In genomic region chr1:54950361-54951163, GRCh38 we compare ENCODE assay signal across 9 cellular contexts. TPM values are rescaled to one million over a fixed set of nuclear protein-coding genes. Genes with fewer than 3 reads are reported as not detected.
A peak's percentile ranks its signal among the peaks of the same experiment; 100 is the strongest.
DNase-seq lines count a peak whose midpoint lies in the region; ATAC-seq, FAIRE-seq and TF ChIP-seq lines count a peak whose summit lies in the region.
"Had no signal": no experiment of that assay in that cellular context is flagged by ENCODE, and none has a peak within 500 bp of the region (broad histone marks: within the 10 kb centered on the region; RNA-seq: fewer than 3 reads in every experiment).

No MANE protein-coding gene starts in this region.

- no peaks in the 10 kb centered on the region for H3K23me2 ChIP-seq in H9 (ENCODE audit: insufficient read length, low read depth, low read length, poor library complexity, severe bottlenecking)

- H3K4me1 ChIP-seq in CD8-positive, alpha-beta T cell (ENCODE audit: insufficient read depth, low read length) = peaks cover 4% of the 10 kb centered on the region
- no peaks in the 10 kb centered on the region; the same call in 1 of the 2 replicates for H3K4me1 ChIP-seq in H9 (ENCODE audit: insufficient read depth, low read length)
- H3K4me1 ChIP-seq in HepG2 (ENCODE audit: insufficient read depth, low read length) = peaks cover 43% of the 10 kb centered on the region

- peaks cover 2% of the 10 kb centered on the region for H3K27me3 Mint-ChIP-seq in CD8-positive, alpha-beta T cell (ENCODE audit: low read depth)
- peaks cover 14% of the 10 kb centered on the region for H3K27me3 Mint-ChIP-seq in H9 (ENCODE audit: low read depth)
- no peaks in the 10 kb centered on the region for H3K27me3 Mint-ChIP-seq in activated CD4-positive, alpha-beta T cell treated with anti-CD3 and anti-CD28 coated beads for 36 hours

- H3K79me2 ChIP-seq in H9 (ENCODE audit: insufficient read depth, low read length) (no peaks in the 10 kb centered on the region), HepG2 (ENCODE audit: insufficient read depth, low read length) (no peaks in the 10 kb centered on the region)

- no peak overlapping the region for H3T11ph ChIP-seq in H9 (ENCODE audit: low read length)

- DNase-seq in CD8-positive, alpha-beta T cell = peak in 6 of 7 experiments; percentile 14 to 60 (median 32)
- peak; percentile 83 for DNase-seq in H9
- peak; percentile 60 for DNase-seq in NCI-H2196 treated with DMSO at 0.1 percent for 48 hours (lab: John Stamatoyannopoulos, UW; ENCODE audit: unreplicated experiment)
- DNase-seq in activated CD4-positive, alpha-beta T cell treated with anti-CD3 and anti-CD28 coated beads for 36 hours = peak; percentile 75
- DNase-seq in dermis blood vessel endothelial cell = peak; percentile 90
- DNase-seq in HepG2 (ENCODE audit: low spot score) = peak; percentile 84
- peak; percentile 27 for DNase-seq in stimulated activated CD4-positive, alpha-beta T cell treated with anti-CD3 and anti-CD28 coated beads, Interleukin-4, amount 100 ng/mL, for 1 hour
- no peak for DNase-seq in cortex of kidney (lab: John Stamatoyannopoulos, UW)

- no peak overlapping the region for H4K91ac ChIP-seq in H9 (ENCODE audit: insufficient read length, low read depth, low read length)

- peak overlapping the region; percentile 74 for H4K5ac ChIP-seq in H9 (ENCODE audit: insufficient read length, low read depth, low read length)

- BruUV-seq in HepG2 (replicated peaks; lab: Mats Ljungman, UMichigan) = no TSS peak

- WGBS in H9 (ENCODE audit: extremely low coverage, insufficient read length, low lambda C conversion rate) = no CpG with 5 or more reads among the region's 27 CpGs
- WGBS in HepG2 (ENCODE audit: low lambda C conversion rate) = 17% methylated on average over 12 of the region's 27 CpGs

- H3K79me1 ChIP-seq in H9 (ENCODE audit: insufficient read depth, low read depth, low read length, poor library complexity, severe bottlenecking) = no peaks in the 10 kb centered on the region

- no peaks in the 10 kb centered on the region for H3K9me3 ChIP-seq in CD8-positive, alpha-beta T cell (ENCODE audit: low read length)
- no peaks in the 10 kb centered on the region for H3K9me3 ChIP-seq in H9 (ENCODE audit: control insufficient read depth, low read depth, low read length)
- H3K9me3 ChIP-seq in HepG2 (ENCODE audit: low read length) = no peaks in the 10 kb centered on the region

- H3K27ac Mint-ChIP-seq in CD8-positive, alpha-beta T cell = no peak overlapping the region
- H3K27ac Mint-ChIP-seq in H9 = peak overlapping the region in 2 of 3 experiments; percentile 51 to 82; a peak in 2 of 7 replicates
- H3K27ac Mint-ChIP-seq in activated CD4-positive, alpha-beta T cell treated with anti-CD3 and anti-CD28 coated beads for 36 hours = no peak overlapping the region

- H3K4me3 Mint-ChIP-seq in CD8-positive, alpha-beta T cell = no peak overlapping the region
- peak overlapping the region; percentile 10 to 38; a peak in 2 of 5 replicates for H3K4me3 Mint-ChIP-seq in H9
- H3K4me3 Mint-ChIP-seq in activated CD4-positive, alpha-beta T cell treated with anti-CD3 and anti-CD28 coated beads for 36 hours = no peak overlapping the region

- H3K27me3 ChIP-seq in CD8-positive, alpha-beta T cell (ENCODE audit: insufficient read depth, low read length) = no peaks in the 10 kb centered on the region
- H3K27me3 ChIP-seq in H9 (ENCODE audit: insufficient read depth, low read length) (no peaks in the 10 kb centered on the region), HepG2 (ENCODE audit: control insufficient read depth in 1 of 2, insufficient read depth in 2 of 2, low read length in 2 of 2) (no peaks in the 10 kb centered on the region; a peak in 1 of 5 replicates)

- POLR2A ChIA-PET in CD8-positive, alpha-beta T cell (lab: Charles Lee) = no interaction called here
- POLR2A ChIA-PET in activated CD4-positive, alpha-beta T cell treated with anti-CD3 and anti-CD28 coated beads for 36 hours (lab: Charles Lee) = no interaction called here
- POLR2A ChIA-PET in HepG2 (lab: Yijun Ruan, JAX) = interaction anchor here (0.6 to 3.0 kb wide), 6 partner anchors 63 to 92 kb away, joined by 3 to 16 read pairs (median 4); partner anchors contain the start of gene DHCR24

- TF ChIP-seq CTCF in CD8-positive, alpha-beta T cell (IDR thresholded peaks at IDR 0.05) = peak; percentile 50
- TF ChIP-seq CTCF in H9 (conservative IDR thresholded peaks at IDR 0.05) (peak; percentile 84), HepG2 (CRISPR knock-in tag; IDR thresholded peaks at IDR 0.05) (peak; percentile 91)

- ATAC-seq in CD8-positive, alpha-beta T cell = peak; percentile 49
- peak; percentile 68 for ATAC-seq in activated CD4-positive, alpha-beta T cell treated with anti-CD3 and anti-CD28 coated beads for 36 hours
- ATAC-seq in HepG2 = peak; percentile 83

- peak overlapping the region; percentile 45 for H2AFZ ChIP-seq in H9 (ENCODE audit: low read length)
- H2AFZ ChIP-seq in HepG2 (ENCODE audit: low read length) = peak overlapping the region; percentile 93

- peak; percentile 68 for TF ChIP-seq RAD21 in HepG2 (CRISPR knock-in tag; IDR thresholded peaks at IDR 0.05)

- no peak overlapping the region for H3K4me3 ChIP-seq in CD8-positive, alpha-beta T cell (ENCODE audit: low read depth, low read length)
- peak overlapping the region; percentile 33 to 70 (median 58); a peak in 5 of 6 replicates for H3K4me3 ChIP-seq in HepG2 (replicated peaks in 1 of 3; ENCODE audit: insufficient read depth in 1 of 3, low read depth in 2 of 3, low read length in 3 of 3)

- H2BK20ac ChIP-seq in H9 (ENCODE audit: low read depth, low read length, poor library complexity, severe bottlenecking) = no peak overlapping the region

- no peak overlapping the region for H3K27ac ChIP-seq in CD8-positive, alpha-beta T cell (ENCODE audit: low read depth, low read length)
- H3K27ac ChIP-seq in H9 (ENCODE audit: insufficient read length, low read depth, low read length) (no peak overlapping the region), HepG2 (ENCODE audit: extremely low read length, insufficient read depth, low read length) (peak overlapping the region; percentile 13)

- intact Hi-C loops in CD8-positive, alpha-beta T cell (cut with DNase I, micrococcal nuclease) = loop anchor here (1.0 to 2.0 kb wide), 2 partner anchors 46 to 70 kb away; no protein-coding TSS in a partner anchor
- intact Hi-C loops in activated CD4-positive, alpha-beta T cell treated with anti-CD3 and anti-CD28 coated beads for 36 hours (cut with DNase I, micrococcal nuclease) = loop anchor here (1.0 to 2.0 kb wide), 3 partner anchors 46 to 72 kb away; no protein-coding TSS in a partner anchor
- intact Hi-C loops in HepG2 (cut with micrococcal nuclease; ENCODE audit: unreplicated experiment) = loop anchor here (1.0 kb wide), 2 partner anchors 46 to 72 kb away; no protein-coding TSS in a partner anchor

- H4K8ac ChIP-seq in H9 (replicated peaks; ENCODE audit: insufficient read length, low read depth, low read length) = no peak overlapping the region

- TF ChIP-seq POLR2A in HepG2 (IDR thresholded peaks at IDR 0.05; ENCODE audit: insufficient read depth in 1 of 2, low read depth in 2 of 2, low read length in 2 of 2) = no peak

- H3K14ac ChIP-seq in H9 (ENCODE audit: insufficient read depth, low read length) = peak overlapping the region; percentile 26; the same call in 1 of the 2 replicates

- peak; percentile 98 for FAIRE-seq in HepG2 (lab: Jason Lieb, UNC)

- H3K36me3 Mint-ChIP-seq in CD8-positive, alpha-beta T cell = no peaks in the 10 kb centered on the region
- H3K36me3 Mint-ChIP-seq in H9 (ENCODE audit: insufficient read depth in 1 of 3, low read depth in 3 of 3) = peaks cover 3 to 18% (median 5%) of the 10 kb centered on the region in 3 experiments
- no peaks in the 10 kb centered on the region for H3K36me3 Mint-ChIP-seq in activated CD4-positive, alpha-beta T cell treated with anti-CD3 and anti-CD28 coated beads for 36 hours (ENCODE audit: low read depth)

- H3K9ac ChIP-seq in H9 (ENCODE audit: extremely low read depth, insufficient read length, low read length) (no peak overlapping the region), HepG2 (ENCODE audit: insufficient read depth, low read depth, low read length) (peak overlapping the region; percentile 59)

- H4K20me1 ChIP-seq in H9 (ENCODE audit: control insufficient read depth, insufficient read depth, insufficient read length) = no peaks in the 10 kb centered on the region
- H4K20me1 ChIP-seq in HepG2 (ENCODE audit: insufficient read depth, low read length) = no peaks in the 10 kb centered on the region

- H2BK12ac ChIP-seq in H9 (ENCODE audit: insufficient read length, low read depth, low read length) = no peak overlapping the region

- H3K4me2 ChIP-seq in H9 (ENCODE audit: insufficient read depth, insufficient read length, low read length) (peak overlapping the region; percentile 23), HepG2 (ENCODE audit: low read depth, low read length) (peak overlapping the region; percentile 94)

- H3K4me1 Mint-ChIP-seq in CD8-positive, alpha-beta T cell (ENCODE audit: low read depth) = peaks cover 3% of the 10 kb centered on the region
- peaks cover 19 to 22% of the 10 kb centered on the region in 2 experiments for H3K4me1 Mint-ChIP-seq in H9
- peaks cover 9% of the 10 kb centered on the region for H3K4me1 Mint-ChIP-seq in activated CD4-positive, alpha-beta T cell treated with anti-CD3 and anti-CD28 coated beads for 36 hours

- in situ Hi-C loops in HepG2 (cut with HindIII; ENCODE audit: extremely low pct_ligation_motif_present, low pct_unique_long_range_greater_than_20kb) = loop anchor here (5.0 kb wide), 1 partner anchor 47 kb away; the partner anchor contains the start of gene BSND

- H3K18ac ChIP-seq in H9 (ENCODE audit: insufficient read length, low read depth, low read length) = peak overlapping the region; percentile 63

- CTCF ChIA-PET in CD8-positive, alpha-beta T cell (lab: Charles Lee) = interaction anchor here (0.6 to 4.3 kb wide), 11 partner anchors 10 to 79 kb away, joined by 3 to 24 read pairs (median 4); no protein-coding TSS in a partner anchor
- CTCF ChIA-PET in activated CD4-positive, alpha-beta T cell treated with anti-CD3 and anti-CD28 coated beads for 36 hours (lab: Charles Lee) = interaction anchor here (0.6 to 9.7 kb wide), 13 partner anchors 10 to 81 kb away, joined by 3 to 151 read pairs (median 4); partner anchors contain the start of gene BSND
- CTCF ChIA-PET in HepG2 (lab: Yijun Ruan, JAX; ENCODE audit: low intra/inter-chr PET ratio, low total read pairs) = interaction anchor here (0.8 to 3.0 kb wide), 4 partner anchors 45 to 279 kb away, joined by 3 to 22 read pairs (median 10); no protein-coding TSS in a partner anchor

- H3K23ac ChIP-seq in H9 (ENCODE audit: insufficient read length, low read depth, low read length) = no peak overlapping the region

- no peak overlapping the region for H3K4ac ChIP-seq in H9 (ENCODE audit: low read depth, low read length)

- H2BK15ac ChIP-seq in H9 (ENCODE audit: low read depth, low read length) = no peak overlapping the region

- H2BK120ac ChIP-seq in H9 (ENCODE audit: low read depth, low read length, poor library complexity, severe bottlenecking) = no peak overlapping the region

- no peak overlapping the region for H3K56ac ChIP-seq in H9 (ENCODE audit: insufficient read length, low read depth, low read length)

- H3K9me3 Mint-ChIP-seq in CD8-positive, alpha-beta T cell = no peaks in the 10 kb centered on the region
- peaks cover 11 to 16% of the 10 kb centered on the region in 2 experiments for H3K9me3 Mint-ChIP-seq in H9
- H3K9me3 Mint-ChIP-seq in activated CD4-positive, alpha-beta T cell treated with anti-CD3 and anti-CD28 coated beads for 36 hours (ENCODE audit: low read depth) = no peaks in the 10 kb centered on the region

- no peak overlapping the region for H2AK5ac ChIP-seq in H9 (ENCODE audit: insufficient read length, low read length)

- TF ChIP-seq EP300 in HepG2 (IDR thresholded peaks at IDR 0.05; ENCODE audit: low read depth in 2 of 2, low read length in 2 of 2) = no peak
- TF ChIP-seq EP300 in HepG2 (CRISPR knock-in tag; IDR thresholded peaks at IDR 0.05; ENCODE audit: borderline replicate concordance) = no peak

- H2BK5ac ChIP-seq in H9 (ENCODE audit: insufficient read length, low read length) = no peak overlapping the region

- H3K36me3 ChIP-seq in CD8-positive, alpha-beta T cell (ENCODE audit: insufficient read depth, low read length) = no peaks in the 10 kb centered on the region
- H3K36me3 ChIP-seq in HepG2 (replicated peaks in 1 of 2; ENCODE audit: control insufficient read depth in 1 of 2, insufficient read depth in 2 of 2, low read length in 2 of 2) = no peaks in the 10 kb centered on the region

RNA-seq across cellular contexts. Expression of gene TMEM61, which starts 29.9 kb away (rescaled TPM):
- total RNA-seq in CD8-positive, alpha-beta T cell = not detected
- total RNA-seq in H9 (2021) = 0.61 and 1.0 TPM in 2 replicates
- total RNA-seq in activated CD4-positive, alpha-beta T cell treated with anti-CD3 and anti-CD28 coated beads for 36 hours = not detected
- not detected in 2 replicates for total RNA-seq in dermis blood vessel endothelial cell
- not detected in 2 replicates for total RNA-seq in HepG2 (2016; rRNA removed; fragmentation: Illumina TruSeq; extraction: Trizol)
- not detected in 2 replicates for total RNA-seq in HepG2 (2016; cell fraction: cytosol; rRNA removed; fragmentation: Illumina TruSeq; extraction: Trizol; ENCODE audit: low read depth)
- not detected in 2 replicates for total RNA-seq in HepG2 (2016; cell fraction: insoluble cytoplasmic fraction; rRNA removed; fragmentation: Illumina TruSeq; extraction: Trizol)
- not detected in 2 replicates for total RNA-seq in HepG2 (2016; cell fraction: membrane; rRNA removed; fragmentation: Illumina TruSeq; extraction: Trizol)
- not detected in 2 replicates for total RNA-seq in HepG2 (2016; cell fraction: nucleus; rRNA removed; fragmentation: Illumina TruSeq; extraction: Trizol)
- polyA plus RNA-seq in HepG2 (2011; rRNA removed) = not detected in 2 replicates
- polyA plus RNA-seq in HepG2 (2011; cell fraction: cytosol; rRNA removed) = 0.04 TPM in 1 of 2 replicates, not detected in the other
- not detected in 2 replicates for polyA plus RNA-seq in HepG2 (2011; cell fraction: nucleus; rRNA removed)
- not detected in 2 replicates for polyA plus RNA-seq in HepG2 (2012)
- polyA plus RNA-seq in HepG2 (2016; cell fraction: cytosol; fragmentation: Illumina TruSeq; extraction: Trizol; ENCODE audit: low read depth) = not detected in 2 replicates
- polyA plus RNA-seq in HepG2 (2016; cell fraction: insoluble cytoplasmic fraction; fragmentation: Illumina TruSeq; extraction: Trizol; ENCODE audit: low read depth) = not detected in 2 replicates
- not detected in 2 replicates for polyA plus RNA-seq in HepG2 (2016; cell fraction: membrane; fragmentation: Illumina TruSeq; extraction: Trizol; ENCODE audit: low read depth)
- polyA plus RNA-seq in HepG2 (2016; cell fraction: nucleus; fragmentation: Illumina TruSeq; extraction: Trizol; ENCODE audit: insufficient read depth, low read depth) = not detected in 2 replicates
- not detected in 2 replicates for polyA minus RNA-seq in HepG2 (2011; rRNA and poly(A)+ RNA removed; ENCODE audit: low replicate concordance)
- not detected in 2 replicates for polyA minus RNA-seq in HepG2 (2011; cell fraction: cytosol; rRNA and poly(A)+ RNA removed)
- polyA minus RNA-seq in HepG2 (2011; cell fraction: nucleus; rRNA and poly(A)+ RNA removed) = not detected in 2 replicates
- total RNA-seq: T-helper 2 cell treated with Interferon-gamma antibody and Interleukin-4, amounts not matched to agents 100 ng/mL and 5 ng/mL, for 36 hours had no signal

RNA-seq across cellular contexts. Expression of gene BSND, which starts 48.2 kb away (rescaled TPM):
- total RNA-seq in CD8-positive, alpha-beta T cell = not detected
- 0.17 and 0.35 TPM in 2 replicates for total RNA-seq in H9 (2021)
- total RNA-seq in activated CD4-positive, alpha-beta T cell treated with anti-CD3 and anti-CD28 coated beads for 36 hours = not detected
- total RNA-seq in dermis blood vessel endothelial cell = not detected in 2 replicates
- total RNA-seq in HepG2 (2016; rRNA removed; fragmentation: Illumina TruSeq; extraction: Trizol) = not detected in 2 replicates
- not detected in 2 replicates for total RNA-seq in HepG2 (2016; cell fraction: cytosol; rRNA removed; fragmentation: Illumina TruSeq; extraction: Trizol; ENCODE audit: low read depth)
- total RNA-seq in HepG2 (2016; cell fraction: insoluble cytoplasmic fraction; rRNA removed; fragmentation: Illumina TruSeq; extraction: Trizol) = not detected in 2 replicates
- total RNA-seq in HepG2 (2016; cell fraction: membrane; rRNA removed; fragmentation: Illumina TruSeq; extraction: Trizol) = not detected in 2 replicates
- total RNA-seq in HepG2 (2016; cell fraction: nucleus; rRNA removed; fragmentation: Illumina TruSeq; extraction: Trizol) = not detected in 2 replicates
- polyA plus RNA-seq in HepG2 (2011; rRNA removed) = 0.01 TPM in 1 of 2 replicates, not detected in the other
- 0.03 TPM in 1 of 2 replicates, not detected in the other for polyA plus RNA-seq in HepG2 (2011; cell fraction: cytosol; rRNA removed)
- not detected in 2 replicates for polyA plus RNA-seq in HepG2 (2011; cell fraction: nucleus; rRNA removed)
- polyA plus RNA-seq in HepG2 (2012) = not detected in 2 replicates
- polyA plus RNA-seq in HepG2 (2016; cell fraction: cytosol; fragmentation: Illumina TruSeq; extraction: Trizol; ENCODE audit: low read depth) = not detected in 2 replicates
- not detected in 2 replicates for polyA plus RNA-seq in HepG2 (2016; cell fraction: insoluble cytoplasmic fraction; fragmentation: Illumina TruSeq; extraction: Trizol; ENCODE audit: low read depth)
- not detected in 2 replicates for polyA plus RNA-seq in HepG2 (2016; cell fraction: membrane; fragmentation: Illumina TruSeq; extraction: Trizol; ENCODE audit: low read depth)
- polyA plus RNA-seq in HepG2 (2016; cell fraction: nucleus; fragmentation: Illumina TruSeq; extraction: Trizol; ENCODE audit: insufficient read depth, low read depth) = not detected in 2 replicates
- not detected in 2 replicates for polyA minus RNA-seq in HepG2 (2011; rRNA and poly(A)+ RNA removed; ENCODE audit: low replicate concordance)
- polyA minus RNA-seq in HepG2 (2011; cell fraction: cytosol; rRNA and poly(A)+ RNA removed) = not detected in 2 replicates
- not detected in 2 replicates for polyA minus RNA-seq in HepG2 (2011; cell fraction: nucleus; rRNA and poly(A)+ RNA removed)
- total RNA-seq: T-helper 2 cell treated with Interferon-gamma antibody and Interleukin-4, amounts not matched to agents 100 ng/mL and 5 ng/mL, for 36 hours had no signal

Comparison
In these comparisons a context has a peak if more than half of its experiments do, and no peak if none do; other contexts are left out.
1. H3K27ac Mint-ChIP-seq: peak in H9 (2 of 3); none in CD8-positive, alpha-beta T cell (single experiment) and activated CD4-positive, alpha-beta T cell treated with anti-CD3 and anti-CD28 coated beads for 36 hours (single experiment).
2. H3K4me3 Mint-ChIP-seq: peak in H9 (2 of 2); none in CD8-positive, alpha-beta T cell (single experiment) and activated CD4-positive, alpha-beta T cell treated with anti-CD3 and anti-CD28 coated beads for 36 hours (single experiment).
3. Peak in every context shown above with its lines, with median percentiles within 50 percentile points of each other: ATAC-seq and CTCF ChIP-seq.